ENCODE assay signal across 15 cellular contexts in genomic region chr18:57806201-57806890, GRCh38. TPM values are rescaled to one million over a fixed set of nuclear protein-coding genes. Genes with fewer than 3 reads are reported as not detected.
DNase-seq lines count a peak whose midpoint lies in the region; ATAC-seq and TF ChIP-seq lines count a peak whose summit lies in the region.
"Had no signal": no experiment of that assay in that cellular context is flagged by ENCODE, and none has a peak within 500 bp of the region (broad histone marks: within the 10 kb centered on the region; RNA-seq: fewer than 3 reads in every experiment).

No MANE protein-coding gene starts in this region.

- H3K36me3 ChIP-seq in stomach = no peaks in the 10 kb centered on the region

- peaks cover 37 to 60% (median 44%) of the 10 kb centered on the region in 4 donors for H3K4me1 ChIP-seq in stomach

- CTCF ChIA-PET in RWPE1 (lab: Yijun Ruan, JAX) = interaction anchor here (0.6 kb wide), 1 partner anchor 35 kb away, joined by 3 read pairs; no protein-coding TSS in a partner anchor

- ATAC-seq in HG03280 (IDR thresholded peaks at IDR 0.05; ENCODE audit: unreplicated experiment) = no peak
- ATAC-seq: activated T-cell treated with anti-CD3 and anti-CD28 coated beads, Interleukin-2, amount 50 U/mL, for 72 hours had no signal

- 64 to 92% (median 89%) methylated on average over 7 of the region's 7 CpGs for WGBS in stomach, 5 donors

- no peak overlapping the region for H3K4me3 ChIP-seq in stomach

- no peaks in the 10 kb centered on the region for H3K9me3 ChIP-seq in stomach

- intact Hi-C loops in stomach (cut with DNase I; ENCODE audit: low total_unique reads) = no loop called here

- TF ChIP-seq CTCF in RWPE1 (conservative IDR thresholded peaks at IDR 0.05; ENCODE audit: low read depth) = no peak
- no peak for TF ChIP-seq CTCF in stomach (IDR thresholded peaks at IDR 0.05)

- no peak for TF ChIP-seq POLR2A in stomach (IDR thresholded peaks at IDR 0.05)

- H3K27ac ChIP-seq in RWPE1 (peak overlapping the region; percentile 73), epithelial cell of prostate (peak overlapping the region; percentile 48), stomach (peak overlapping the region; percentile 64 to 98 (median 97))

- POLR2A ChIA-PET in RWPE1 (lab: Yijun Ruan, JAX; ENCODE audit: low non-redundant PET) = no interaction called here

- peaks cover 0 to 25% (median 5%) of the 10 kb centered on the region in 3 donors for H3K27me3 ChIP-seq in stomach
- H3K27me3 ChIP-seq: MG63 had no signal

- no peak for TF ChIP-seq EP300 in stomach (IDR thresholded peaks at IDR 0.05)

- DNase-seq in ELR (ENCODE audit: low read depth) (peak; percentile 29), RWPE1 (ENCODE audit: low spot score) (no peak), epithelial cell of prostate (ENCODE audit: low read depth, low spot score) (no peak), stomach (no peak), NCI-H2196 (lab: John Stamatoyannopoulos, UW; ENCODE audit: unreplicated experiment) (no peak), C1 segment of cervical spinal cord (lab: John Stamatoyannopoulos, UW) (no peak), DMS79 treated with DMSO at 0.1 percent for 48 hours (lab: John Stamatoyannopoulos, UW) (no peak)
- DNase-seq: activated CD4-positive, alpha-beta memory T cell treated with anti-CD3 and anti-CD28 coated beads for 36 hours; activated T-cell treated with anti-CD3 and anti-CD28 coated beads, Interleukin-2, amount 50 U/mL, for 72 hours; mesendoderm; NCI-H1694 treated with DMSO at 0.1 percent for 48 hours; stimulated activated CD4-positive, alpha-beta T cell treated with anti-CD3 and anti-CD28 coated beads, Interleukin-2, amount 100 ng/mL, for 48 hours had no signal

RNA-seq across cellular contexts. Expression of gene ATP8B1, which starts 3.2 kb away (rescaled TPM):
- total RNA-seq in stomach = 100 to 1,000 TPM in 3 of 5 donors, 10 to 100 TPM in 2; 29.0 to 189 (median 107) TPM
- 10 to 100 TPM; 14.4 to 25.2 (median 14.9) TPM for polyA plus RNA-seq in stomach
- total RNA-seq: activated CD4-positive, alpha-beta memory T cell treated with anti-CD3 and anti-CD28 coated beads for 36 hours; activated T-cell treated with anti-CD3 and anti-CD28 coated beads, Interleukin-2, amount 50 U/mL, for 72 hours had no signal
- polyA plus RNA-seq: neural cell had no signal
